In genomic region chr4:16114546-16114945, GRCh38 we compare ENCODE assay signal across 26 cellular contexts. TPM values are rescaled to one million over a fixed set of nuclear protein-coding genes. Genes with fewer than 3 reads are reported as not detected.
"Had no signal": no experiment of that assay in that cellular context is flagged by ENCODE, and none has a peak within 500 bp of the region (broad histone marks: within the 10 kb centered on the region; RNA-seq: fewer than 3 reads in every experiment).

No MANE protein-coding gene starts in this region.

- ATAC-seq: naive thymus-derived CD8-positive, alpha-beta T cell; natural killer cell treated with Interleukin-12 subunit alpha and Interleukin-12 subunit beta and Interleukin-15 and Interleukin-18, amount 100 ng/mL, for 72 hours; pancreas; right cardiac atrium; right lobe of liver; stimulated activated effector memory CD8-positive, alpha-beta T cell treated with anti-CD3 and anti-CD28 coated beads, Interleukin-12 subunit alpha, Interleukin-12 subunit beta, amount 100 ng/mL, for 72 hours; stimulated activated naive B cell treated with anti-CD40 and anti-IgM and Interleukin-4, amounts not matched to agents 10 μg/mL and 1 μg/mL and 100 μg/mL, for 72 hours had no signal

- H3K9me3 ChIP-seq: neutrophil, pancreas, prostate gland, right lobe of liver, sigmoid colon, stomach, thoracic aorta, thyroid gland, tibial nerve, upper lobe of left lung had no signal

- DNase-seq: naive B cell; naive thymus-derived CD8-positive, alpha-beta T cell; nephron progenitor cell; nucleus accumbens; pancreas; right cardiac atrium; right lobe of liver; sigmoid colon; small intestine; stimulated activated CD4-positive, alpha-beta T cell treated with anti-CD3 and anti-CD28 coated beads, Interleukin-15, amount 100 ng/mL, for 24 hours; stimulated activated CD4-positive, alpha-beta T cell treated with anti-CD3 and anti-CD28 coated beads, Interleukin-2, amount 100 ng/mL, for 24 hours; stimulated activated CD4-positive, alpha-beta T cell treated with anti-CD3 and anti-CD28 coated beads, Interleukin-2, amount 100 ng/mL, for 48 hours; stimulated activated CD4-positive, alpha-beta T cell treated with anti-CD3 and anti-CD28 coated beads, Interleukin-4, amount 100 ng/mL, for 24 hours; stimulated activated naive B cell treated with anti-CD40 and anti-IgM and Interleukin-4, amounts not matched to agents 10 μg/mL and 1 μg/mL and 100 μg/mL, for 72 hours; stimulated activated naive CD4-positive, alpha-beta T cell treated with Interleukin-2 at 50 U/mL for 16 hours; stomach; thyroid gland; trophoblast cell; upper lobe of left lung had no signal

- H3K4me3 ChIP-seq: pancreas, prostate gland, right lobe of liver, sigmoid colon, stomach, thoracic aorta, thyroid gland, tibial nerve, upper lobe of left lung had no signal

- H3K4me1 ChIP-seq: prostate gland, right lobe of liver, stomach, tibial nerve, upper lobe of left lung had no signal

- H3K27me3 ChIP-seq: neutrophil, pancreas, right lobe of liver, sigmoid colon, stomach, thyroid gland, tibial nerve, upper lobe of left lung had no signal

- H3K27ac ChIP-seq: neutrophil, pancreas, prostate gland, right lobe of liver, sigmoid colon, stomach, thoracic aorta, thyroid gland, tibial nerve, upper lobe of left lung had no signal

- H3K36me3 ChIP-seq: neutrophil, pancreas, prostate gland, right lobe of liver, sigmoid colon, stomach, thoracic aorta, thyroid gland, tibial nerve, upper lobe of left lung had no signal

RNA-seq across cellular contexts. Expression of gene PROM1, which starts 30.7 kb away (rescaled TPM):
- total RNA-seq: naive thymus-derived CD8-positive, alpha-beta T cell; osteocyte; tibial nerve had no signal
